15 cellular contexts compared by ENCODE assay signal in genomic region chr20:38833154-38833856, GRCh38. TPM values are rescaled to one million over a fixed set of nuclear protein-coding genes. Genes with fewer than 3 reads are reported as not detected.
DNase-seq lines count a peak whose midpoint lies in the region; ATAC-seq and TF ChIP-seq lines count a peak whose summit lies in the region.
"Had no signal": no experiment of that assay in that cellular context is flagged by ENCODE, and none has a peak within 500 bp of the region (broad histone marks: within the 10 kb centered on the region; RNA-seq: fewer than 3 reads in every experiment).

No MANE protein-coding gene starts in this region.

- no peaks in the 10 kb centered on the region for H3K9me3 ChIP-seq in osteoblast (ENCODE audit: low read depth, low read length)
- H3K9me3 ChIP-seq: prostate gland, upper lobe of left lung had no signal

- H3K36me3 Mint-ChIP-seq in T-helper 2 cell treated with Interferon-gamma antibody and Interleukin-4, amounts not matched to agents 5 μg/mL and 100 μg/mL, for 36 hours (ENCODE audit: low read depth), result peaks cover 59% of the 10 kb centered on the region
- H3K36me3 Mint-ChIP-seq in stimulated activated naive CD8-positive, alpha-beta T cell treated with anti-CD3 and anti-CD28 coated beads, Interleukin-15, Interleukin-2, amounts not matched to agents 100 ng/mL and 50 ng/mL, for 24 hours (ENCODE audit: low read depth), result peaks cover 64% of the 10 kb centered on the region

- no peaks in the 10 kb centered on the region for H3K36me3 ChIP-seq in osteoblast (ENCODE audit: insufficient read depth, low read length)
- H3K36me3 ChIP-seq: prostate gland, upper lobe of left lung had no signal

- H3K27me3 Mint-ChIP-seq in T-helper 2 cell treated with Interferon-gamma antibody and Interleukin-4, amounts not matched to agents 5 μg/mL and 100 μg/mL, for 36 hours (ENCODE audit: low read depth), result no peaks in the 10 kb centered on the region
- H3K27me3 Mint-ChIP-seq in stimulated activated naive CD8-positive, alpha-beta T cell treated with anti-CD3 and anti-CD28 coated beads, Interleukin-15, Interleukin-2, amounts not matched to agents 100 ng/mL and 50 ng/mL, for 24 hours, result no peaks in the 10 kb centered on the region

- no peak for ATAC-seq in GM21786 (IDR thresholded peaks at IDR 0.05; ENCODE audit: unreplicated experiment)

- DNase-seq in stimulated activated CD4-positive, alpha-beta T cell treated with anti-CD3 and anti-CD28 coated beads, Interleukin-15, amount 100 ng/mL, for 24 hours, result peak; percentile 55
- no peak for DNase-seq in stimulated activated CD4-positive, alpha-beta T cell treated with anti-CD3 and anti-CD28 coated beads, Interleukin-2, amount 100 ng/mL, for 48 hours
- peak; percentile 59 for DNase-seq in T-helper 2 cell treated with Interferon-gamma antibody and Interleukin-4, amounts not matched to agents 5 μg/mL and 100 μg/mL, for 36 hours (ENCODE audit: low spot score)
- DNase-seq in central memory CD4-positive, alpha-beta T cell, result peak; percentile 39
- no peak for DNase-seq in COLO829 (ENCODE audit: low spot score)
- no peak for DNase-seq in osteoblast (ENCODE audit: insufficient read length, low spot score, missing footprints)
- DNase-seq: activated gamma-delta T cell treated with Interleukin-2 at 50 U/mL for 16 hours; DMS53; NK-92 treated with Interleukin-12 subunit alpha and Interleukin-12 subunit beta, amount 100 ng/mL, for 24 hours; upper lobe of left lung had no signal

- H3K9me3 Mint-ChIP-seq in T-helper 2 cell treated with Interferon-gamma antibody and Interleukin-4, amounts not matched to agents 5 μg/mL and 100 μg/mL, for 36 hours, result no peaks in the 10 kb centered on the region
- no peaks in the 10 kb centered on the region for H3K9me3 Mint-ChIP-seq in stimulated activated naive CD8-positive, alpha-beta T cell treated with anti-CD3 and anti-CD28 coated beads, Interleukin-15, Interleukin-2, amounts not matched to agents 100 ng/mL and 50 ng/mL, for 24 hours

- TF ChIP-seq CTCF in osteoblast (IDR thresholded peaks at IDR 0.05; ENCODE audit: extremely low read depth, low read depth, low read length), result no peak

- H2AFZ ChIP-seq in osteoblast (ENCODE audit: low read length), result no peak overlapping the region

- no peaks in the 10 kb centered on the region for H3K79me2 ChIP-seq in osteoblast (ENCODE audit: insufficient read depth, low read length)

- no peaks in the 10 kb centered on the region for H3K4me1 ChIP-seq in osteoblast (ENCODE audit: insufficient read depth, low read length)
- H3K4me1 ChIP-seq: prostate gland had no signal

- H3K27ac Mint-ChIP-seq in T-helper 2 cell treated with Interferon-gamma antibody and Interleukin-4, amounts not matched to agents 5 μg/mL and 100 μg/mL, for 36 hours, result peak overlapping the region; percentile 84
- peak overlapping the region; percentile 95 for H3K27ac Mint-ChIP-seq in stimulated activated naive CD8-positive, alpha-beta T cell treated with anti-CD3 and anti-CD28 coated beads, Interleukin-15, Interleukin-2, amounts not matched to agents 100 ng/mL and 50 ng/mL, for 24 hours

- peak overlapping the region; percentile 67 for H3K4me3 Mint-ChIP-seq in T-helper 2 cell treated with Interferon-gamma antibody and Interleukin-4, amounts not matched to agents 5 μg/mL and 100 μg/mL, for 36 hours
- peak overlapping the region; percentile 55 for H3K4me3 Mint-ChIP-seq in stimulated activated naive CD8-positive, alpha-beta T cell treated with anti-CD3 and anti-CD28 coated beads, Interleukin-15, Interleukin-2, amounts not matched to agents 100 ng/mL and 50 ng/mL, for 24 hours

- no peaks in the 10 kb centered on the region for H4K20me1 ChIP-seq in osteoblast (ENCODE audit: insufficient read depth, low read length)

- no peak overlapping the region for H3K4me3 ChIP-seq in osteoblast (ENCODE audit: insufficient read depth, low read length)
- H3K4me3 ChIP-seq: prostate gland, upper lobe of left lung had no signal

- no peak overlapping the region for H3K27ac ChIP-seq in osteoblast (ENCODE audit: low read depth, low read length)
- H3K27ac ChIP-seq: prostate gland, VCaP had no signal

- peaks cover 9% of the 10 kb centered on the region for H3K27me3 ChIP-seq in osteoblast (ENCODE audit: insufficient read depth, low read length)
- H3K27me3 ChIP-seq: upper lobe of left lung had no signal

- no peak overlapping the region for H3K4me2 ChIP-seq in osteoblast (ENCODE audit: insufficient read depth, low read length)

- peaks cover 55% of the 10 kb centered on the region for H3K4me1 Mint-ChIP-seq in T-helper 2 cell treated with Interferon-gamma antibody and Interleukin-4, amounts not matched to agents 5 μg/mL and 100 μg/mL, for 36 hours (ENCODE audit: low read depth)
- H3K4me1 Mint-ChIP-seq in stimulated activated naive CD8-positive, alpha-beta T cell treated with anti-CD3 and anti-CD28 coated beads, Interleukin-15, Interleukin-2, amounts not matched to agents 100 ng/mL and 50 ng/mL, for 24 hours (ENCODE audit: low read depth), result peaks cover 80% of the 10 kb centered on the region

RNA-seq across cellular contexts. Expression of gene PPP1R16B, which starts 27.8 kb away (rescaled TPM):
- total RNA-seq in osteoblast, result not detected in 2 replicates
- total RNA-seq: epithelial cell of proximal tubule had no signal

Comparison
In these comparisons a context has a peak if more than half of its experiments do, and no peak if none do; other contexts are left out.
1. DNase-seq: peak in stimulated activated CD4-positive, alpha-beta T cell treated with anti-CD3 and anti-CD28 coated beads, Interleukin-15, amount 100 ng/mL, for 24 hours (single experiment), T-helper 2 cell treated with Interferon-gamma antibody and Interleukin-4, amounts not matched to agents 5 μg/mL and 100 μg/mL, for 36 hours (single experiment) and central memory CD4-positive, alpha-beta T cell (single experiment); none in stimulated activated CD4-positive, alpha-beta T cell treated with anti-CD3 and anti-CD28 coated beads, Interleukin-2, amount 100 ng/mL, for 48 hours (0 of 2), COLO829 (single experiment) and osteoblast (single experiment).